Comparison of ENCODE assay signal across 3 cellular contexts in the genomic region with DNA sequence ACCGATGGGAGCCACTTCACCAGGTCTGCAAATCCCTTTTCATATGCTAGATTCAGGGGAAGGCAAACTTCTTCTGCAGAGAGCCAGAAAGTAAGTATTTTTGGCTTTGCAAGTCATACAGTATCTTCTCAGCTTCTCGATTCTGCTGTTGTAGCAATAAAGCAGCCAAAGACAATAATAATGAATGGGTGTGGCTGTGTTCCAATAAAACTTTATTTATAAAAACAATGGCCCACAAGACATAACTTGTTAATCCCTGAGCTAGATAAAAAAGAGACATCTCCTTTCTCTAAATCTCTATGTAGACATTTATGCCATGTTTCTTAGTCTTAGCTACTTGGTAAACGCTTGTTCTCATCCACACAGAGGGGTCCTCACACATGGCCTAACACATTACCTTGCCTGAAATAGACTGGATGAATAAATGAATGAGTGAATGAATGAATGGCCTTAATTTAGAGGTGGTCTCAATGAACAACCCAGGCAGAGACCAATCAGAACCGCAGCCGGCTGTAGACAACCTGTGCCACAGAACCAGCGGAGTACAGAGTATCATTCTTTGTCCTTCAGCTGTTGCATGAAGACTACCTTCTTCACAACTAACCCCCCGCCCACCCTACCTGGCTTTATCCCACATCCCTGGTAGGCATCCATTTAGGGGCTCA.
TF ChIP-seq lines count a peak whose summit lies in the region.

No MANE protein-coding gene starts in this region.

TF ChIP-seq in SK-N-SH, 30 proteins besides CTCF, POLR2A, EP300 and RAD21 (continued from another document):
- TF ChIP-seq, protein P1, sequence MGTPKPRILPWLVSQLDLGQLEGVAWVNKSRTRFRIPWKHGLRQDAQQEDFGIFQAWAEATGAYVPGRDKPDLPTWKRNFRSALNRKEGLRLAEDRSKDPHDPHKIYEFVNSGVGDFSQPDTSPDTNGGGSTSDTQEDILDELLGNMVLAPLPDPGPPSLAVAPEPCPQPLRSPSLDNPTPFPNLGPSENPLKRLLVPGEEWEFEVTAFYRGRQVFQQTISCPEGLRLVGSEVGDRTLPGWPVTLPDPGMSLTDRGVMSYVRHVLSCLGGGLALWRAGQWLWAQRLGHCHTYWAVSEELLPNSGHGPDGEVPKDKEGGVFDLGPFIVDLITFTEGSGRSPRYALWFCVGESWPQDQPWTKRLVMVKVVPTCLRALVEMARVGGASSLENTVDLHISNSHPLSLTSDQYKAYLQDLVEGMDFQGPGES (IDR thresholded peaks at IDR 0.05; ENCODE audit: low read depth, low read length) = no peak
- TF ChIP-seq TAF1 (IDR thresholded peaks at IDR 0.05; ENCODE audit: borderline replicate concordance, low read depth, low read length) (no peak), FOSL2 (IDR thresholded peaks at IDR 0.05; ENCODE audit: borderline replicate concordance, low read depth) (no peak), RCOR1 (IDR thresholded peaks at IDR 0.05; ENCODE audit: low read length) (no peak), FOXJ3 (CRISPR knock-in tag; IDR thresholded peaks at IDR 0.05) (no peak), GABPA (IDR thresholded peaks at IDR 0.05; ENCODE audit: low read depth) (no peak), MEF2A (IDR thresholded peaks at IDR 0.05; ENCODE audit: borderline replicate concordance, low read depth) (no peak)

TF ChIP-seq in SK-N-SH treated with all-trans-retinoic acid at 6 μM for 48 hours, 23 proteins besides CTCF, POLR2A, EP300 and RAD21:
- TF ChIP-seq, protein P2, sequence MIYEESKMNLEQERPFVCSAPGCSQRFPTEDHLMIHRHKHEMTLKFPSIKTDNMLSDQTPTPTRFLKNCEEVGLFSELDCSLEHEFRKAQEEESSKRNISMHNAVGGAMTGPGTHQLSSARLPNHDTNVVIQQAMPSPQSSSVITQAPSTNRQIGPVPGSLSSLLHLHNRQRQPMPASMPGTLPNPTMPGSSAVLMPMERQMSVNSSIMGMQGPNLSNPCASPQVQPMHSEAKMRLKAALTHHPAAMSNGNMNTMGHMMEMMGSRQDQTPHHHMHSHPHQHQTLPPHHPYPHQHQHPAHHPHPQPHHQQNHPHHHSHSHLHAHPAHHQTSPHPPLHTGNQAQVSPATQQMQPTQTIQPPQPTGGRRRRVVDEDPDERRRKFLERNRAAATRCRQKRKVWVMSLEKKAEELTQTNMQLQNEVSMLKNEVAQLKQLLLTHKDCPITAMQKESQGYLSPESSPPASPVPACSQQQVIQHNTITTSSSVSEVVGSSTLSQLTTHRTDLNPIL (CRISPR knock-in tag; IDR thresholded peaks at IDR 0.05; ENCODE audit: low read depth) = no peak
- TF ChIP-seq PPARA (CRISPR knock-in tag; IDR thresholded peaks at IDR 0.05; ENCODE audit: borderline replicate concordance) (no peak), ZNF8 (CRISPR knock-in tag; IDR thresholded peaks at IDR 0.05) (no peak), ZFP3 (CRISPR knock-in tag; IDR thresholded peaks at IDR 0.05) (no peak), ESRRG (CRISPR knock-in tag; IDR thresholded peaks at IDR 0.05) (no peak), ZNF565 (CRISPR knock-in tag; conservative IDR thresholded peaks at IDR 0.05; ENCODE audit: low read depth) (no peak), ISL1 (CRISPR knock-in tag; IDR thresholded peaks at IDR 0.05) (no peak), RARB (CRISPR knock-in tag; IDR thresholded peaks at IDR 0.05) (no peak), ARNTL (CRISPR knock-in tag; IDR thresholded peaks at IDR 0.05; ENCODE audit: borderline replicate concordance, low read depth) (no peak), BACH2 (CRISPR knock-in tag; IDR thresholded peaks at IDR 0.05; ENCODE audit: borderline replicate concordance) (no peak), ZNF70 (CRISPR knock-in tag; IDR thresholded peaks at IDR 0.05) (no peak), SNAI2 (CRISPR knock-in tag; IDR thresholded peaks at IDR 0.05) (no peak), ZC3H10 (CRISPR knock-in tag; IDR thresholded peaks at IDR 0.05) (no peak), ZFP30 (CRISPR knock-in tag; IDR thresholded peaks at IDR 0.05) (no peak)
- TF ChIP-seq, protein P3, sequence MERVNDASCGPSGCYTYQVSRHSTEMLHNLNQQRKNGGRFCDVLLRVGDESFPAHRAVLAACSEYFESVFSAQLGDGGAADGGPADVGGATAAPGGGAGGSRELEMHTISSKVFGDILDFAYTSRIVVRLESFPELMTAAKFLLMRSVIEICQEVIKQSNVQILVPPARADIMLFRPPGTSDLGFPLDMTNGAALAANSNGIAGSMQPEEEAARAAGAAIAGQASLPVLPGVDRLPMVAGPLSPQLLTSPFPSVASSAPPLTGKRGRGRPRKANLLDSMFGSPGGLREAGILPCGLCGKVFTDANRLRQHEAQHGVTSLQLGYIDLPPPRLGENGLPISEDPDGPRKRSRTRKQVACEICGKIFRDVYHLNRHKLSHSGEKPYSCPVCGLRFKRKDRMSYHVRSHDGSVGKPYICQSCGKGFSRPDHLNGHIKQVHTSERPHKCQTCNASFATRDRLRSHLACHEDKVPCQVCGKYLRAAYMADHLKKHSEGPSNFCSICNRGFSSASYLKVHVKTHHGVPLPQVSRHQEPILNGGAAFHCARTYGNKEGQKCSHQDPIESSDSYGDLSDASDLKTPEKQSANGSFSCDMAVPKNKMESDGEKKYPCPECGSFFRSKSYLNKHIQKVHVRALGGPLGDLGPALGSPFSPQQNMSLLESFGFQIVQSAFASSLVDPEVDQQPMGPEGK (CRISPR knock-in tag; IDR thresholded peaks at IDR 0.05; ENCODE audit: borderline replicate concordance) = no peak
- TF ChIP-seq, protein P4, sequence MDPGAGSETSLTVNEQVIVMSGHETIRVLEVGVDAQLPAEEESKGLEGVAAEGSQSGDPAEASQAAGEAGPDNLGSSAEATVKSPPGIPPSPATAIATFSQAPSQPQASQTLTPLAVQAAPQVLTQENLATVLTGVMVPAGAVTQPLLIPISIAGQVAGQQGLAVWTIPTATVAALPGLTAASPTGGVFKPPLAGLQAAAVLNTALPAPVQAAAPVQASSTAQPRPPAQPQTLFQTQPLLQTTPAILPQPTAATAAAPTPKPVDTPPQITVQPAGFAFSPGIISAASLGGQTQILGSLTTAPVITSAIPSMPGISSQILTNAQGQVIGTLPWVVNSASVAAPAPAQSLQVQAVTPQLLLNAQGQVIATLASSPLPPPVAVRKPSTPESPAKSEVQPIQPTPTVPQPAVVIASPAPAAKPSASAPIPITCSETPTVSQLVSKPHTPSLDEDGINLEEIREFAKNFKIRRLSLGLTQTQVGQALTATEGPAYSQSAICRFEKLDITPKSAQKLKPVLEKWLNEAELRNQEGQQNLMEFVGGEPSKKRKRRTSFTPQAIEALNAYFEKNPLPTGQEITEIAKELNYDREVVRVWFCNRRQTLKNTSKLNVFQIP (CRISPR knock-in tag; IDR thresholded peaks at IDR 0.05; ENCODE audit: borderline replicate concordance, low read depth) = no peak
- TF ChIP-seq, protein P5, sequence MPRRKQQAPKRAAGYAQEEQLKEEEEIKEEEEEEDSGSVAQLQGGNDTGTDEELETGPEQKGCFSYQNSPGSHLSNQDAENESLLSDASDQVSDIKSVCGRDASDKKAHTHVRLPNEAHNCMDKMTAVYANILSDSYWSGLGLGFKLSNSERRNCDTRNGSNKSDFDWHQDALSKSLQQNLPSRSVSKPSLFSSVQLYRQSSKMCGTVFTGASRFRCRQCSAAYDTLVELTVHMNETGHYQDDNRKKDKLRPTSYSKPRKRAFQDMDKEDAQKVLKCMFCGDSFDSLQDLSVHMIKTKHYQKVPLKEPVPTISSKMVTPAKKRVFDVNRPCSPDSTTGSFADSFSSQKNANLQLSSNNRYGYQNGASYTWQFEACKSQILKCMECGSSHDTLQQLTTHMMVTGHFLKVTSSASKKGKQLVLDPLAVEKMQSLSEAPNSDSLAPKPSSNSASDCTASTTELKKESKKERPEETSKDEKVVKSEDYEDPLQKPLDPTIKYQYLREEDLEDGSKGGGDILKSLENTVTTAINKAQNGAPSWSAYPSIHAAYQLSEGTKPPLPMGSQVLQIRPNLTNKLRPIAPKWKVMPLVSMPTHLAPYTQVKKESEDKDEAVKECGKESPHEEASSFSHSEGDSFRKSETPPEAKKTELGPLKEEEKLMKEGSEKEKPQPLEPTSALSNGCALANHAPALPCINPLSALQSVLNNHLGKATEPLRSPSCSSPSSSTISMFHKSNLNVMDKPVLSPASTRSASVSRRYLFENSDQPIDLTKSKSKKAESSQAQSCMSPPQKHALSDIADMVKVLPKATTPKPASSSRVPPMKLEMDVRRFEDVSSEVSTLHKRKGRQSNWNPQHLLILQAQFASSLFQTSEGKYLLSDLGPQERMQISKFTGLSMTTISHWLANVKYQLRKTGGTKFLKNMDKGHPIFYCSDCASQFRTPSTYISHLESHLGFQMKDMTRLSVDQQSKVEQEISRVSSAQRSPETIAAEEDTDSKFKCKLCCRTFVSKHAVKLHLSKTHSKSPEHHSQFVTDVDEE (CRISPR knock-in tag; IDR thresholded peaks at IDR 0.05) = no peak
TF ChIP-seq in SK-N-SH treated with all-trans-retinoic acid at 6 μM for 48 hours: peak in this region for 0.

TF ChIP-seq in HEK293T, 16 proteins besides CTCF, POLR2A, EP300 and RAD21 (continued from another document):
- TF ChIP-seq, protein P6, sequence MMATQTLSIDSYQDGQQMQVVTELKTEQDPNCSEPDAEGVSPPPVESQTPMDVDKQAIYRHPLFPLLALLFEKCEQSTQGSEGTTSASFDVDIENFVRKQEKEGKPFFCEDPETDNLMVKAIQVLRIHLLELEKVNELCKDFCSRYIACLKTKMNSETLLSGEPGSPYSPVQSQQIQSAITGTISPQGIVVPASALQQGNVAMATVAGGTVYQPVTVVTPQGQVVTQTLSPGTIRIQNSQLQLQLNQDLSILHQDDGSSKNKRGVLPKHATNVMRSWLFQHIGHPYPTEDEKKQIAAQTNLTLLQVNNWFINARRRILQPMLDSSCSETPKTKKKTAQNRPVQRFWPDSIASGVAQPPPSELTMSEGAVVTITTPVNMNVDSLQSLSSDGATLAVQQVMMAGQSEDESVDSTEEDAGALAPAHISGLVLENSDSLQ (IDR thresholded peaks at IDR 0.05) = no peak
- TF ChIP-seq LEF1 (IDR thresholded peaks at IDR 0.05; ENCODE audit: borderline replicate concordance) = no peak
